Comparison of ENCODE assay signal across 6 cellular contexts in the genomic region with DNA sequence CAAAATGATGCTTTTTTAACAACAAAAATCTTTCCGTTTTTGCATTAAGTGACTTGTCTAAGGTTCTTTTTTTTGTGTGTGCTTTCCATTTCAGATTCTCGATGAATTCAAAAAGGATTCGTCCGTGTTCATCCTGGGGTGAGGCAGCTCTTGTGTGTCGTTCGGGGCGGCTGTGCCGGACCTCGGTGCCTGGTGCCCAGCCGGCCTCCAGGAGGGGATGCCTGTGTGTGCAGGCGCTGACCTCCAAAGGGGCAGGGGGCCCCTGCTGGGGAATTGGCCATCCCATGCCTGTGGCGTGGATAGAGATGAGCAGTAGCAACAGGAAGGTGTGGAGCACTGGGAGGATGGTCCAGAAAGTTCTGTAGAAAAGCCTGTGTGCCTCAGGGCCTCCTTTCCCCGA.
"Had no signal": no experiment of that assay in that cellular context is flagged by ENCODE, and none has a peak within 500 bp of the region (broad histone marks: within the 10 kb centered on the region; RNA-seq: fewer than 3 reads in every experiment).

No MANE protein-coding gene starts in this region.

- H2AFZ ChIP-seq: GM23248 had no signal

- H3K4me3 ChIP-seq: GM23248 had no signal

- H3K9ac ChIP-seq: GM23248 had no signal

- DNase-seq: GM23248, GOT3, H7, HCEC 1CT, IMR-90, KBM-7 had no signal

- H3K27ac ChIP-seq: GM23248 had no signal
